ENCODE assay signal across 1 cellular context in the genomic region with DNA sequence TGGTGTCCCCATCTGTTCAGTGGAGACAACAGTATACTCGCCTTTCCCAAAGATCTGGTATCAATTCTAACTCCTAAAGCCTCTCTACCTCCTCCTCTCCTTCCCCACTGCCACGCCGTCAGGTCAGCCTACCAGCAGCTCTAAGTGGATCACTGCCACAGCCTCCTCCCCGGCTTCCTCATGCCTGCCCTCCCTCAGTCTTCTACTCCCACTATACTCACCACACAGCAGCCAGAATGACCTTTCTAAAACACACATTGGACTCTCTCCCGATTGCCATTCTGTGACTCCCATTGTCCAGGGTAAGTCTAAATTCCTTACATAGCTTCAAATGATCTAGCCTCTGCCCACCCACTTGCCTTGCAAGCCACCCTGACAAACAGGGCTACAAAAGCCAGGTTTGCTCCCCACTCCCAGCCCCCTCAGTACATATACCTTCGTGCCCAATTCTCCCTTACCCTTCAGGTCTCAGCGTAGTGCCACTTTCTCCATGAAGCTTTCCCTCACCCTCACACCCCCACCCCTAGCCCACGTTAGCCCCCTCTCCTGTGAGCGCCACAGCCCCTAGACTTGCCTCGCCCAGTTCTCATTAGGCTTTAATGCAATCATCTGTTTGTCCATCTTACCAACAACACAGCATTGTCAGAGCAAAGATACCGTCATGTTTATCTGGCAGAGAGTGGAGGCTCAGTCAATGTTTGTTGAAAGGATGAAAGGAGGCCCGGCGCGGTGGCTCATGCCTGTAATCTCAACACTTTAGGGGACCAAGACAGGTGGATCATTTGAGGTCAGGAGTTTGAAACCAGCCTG.
TF ChIP-seq lines count a peak whose summit lies in the region.

No MANE protein-coding gene starts in this region.

TF ChIP-seq in WTC11, 78 proteins besides CTCF, POLR2A, EP300 and RAD21:
- TF ChIP-seq, protein P1, sequence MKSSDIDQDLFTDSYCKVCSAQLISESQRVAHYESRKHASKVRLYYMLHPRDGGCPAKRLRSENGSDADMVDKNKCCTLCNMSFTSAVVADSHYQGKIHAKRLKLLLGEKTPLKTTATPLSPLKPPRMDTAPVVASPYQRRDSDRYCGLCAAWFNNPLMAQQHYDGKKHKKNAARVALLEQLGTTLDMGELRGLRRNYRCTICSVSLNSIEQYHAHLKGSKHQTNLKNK (CRISPR knock-in tag; IDR thresholded peaks at IDR 0.05) = no peak
- TF ChIP-seq ZNF423 (CRISPR knock-in tag; IDR thresholded peaks at IDR 0.05) = no peak
- TF ChIP-seq, protein P2, sequence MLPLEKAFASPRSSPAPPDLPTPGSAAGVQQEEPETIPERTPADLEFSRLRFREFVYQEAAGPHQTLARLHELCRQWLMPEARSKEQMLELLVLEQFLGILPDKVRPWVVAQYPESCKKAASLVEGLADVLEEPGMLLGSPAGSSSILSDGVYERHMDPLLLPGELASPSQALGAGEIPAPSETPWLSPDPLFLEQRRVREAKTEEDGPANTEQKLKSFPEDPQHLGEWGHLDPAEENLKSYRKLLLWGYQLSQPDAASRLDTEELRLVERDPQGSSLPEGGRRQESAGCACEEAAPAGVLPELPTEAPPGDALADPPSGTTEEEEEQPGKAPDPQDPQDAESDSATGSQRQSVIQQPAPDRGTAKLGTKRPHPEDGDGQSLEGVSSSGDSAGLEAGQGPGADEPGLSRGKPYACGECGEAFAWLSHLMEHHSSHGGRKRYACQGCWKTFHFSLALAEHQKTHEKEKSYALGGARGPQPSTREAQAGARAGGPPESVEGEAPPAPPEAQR (CRISPR knock-in tag; IDR thresholded peaks at IDR 0.05) = no peak
- TF ChIP-seq GABPB1 (CRISPR knock-in tag; IDR thresholded peaks at IDR 0.05) = peak; percentile 41; the same call in 1 of the 2 replicates
